In the genomic region with DNA sequence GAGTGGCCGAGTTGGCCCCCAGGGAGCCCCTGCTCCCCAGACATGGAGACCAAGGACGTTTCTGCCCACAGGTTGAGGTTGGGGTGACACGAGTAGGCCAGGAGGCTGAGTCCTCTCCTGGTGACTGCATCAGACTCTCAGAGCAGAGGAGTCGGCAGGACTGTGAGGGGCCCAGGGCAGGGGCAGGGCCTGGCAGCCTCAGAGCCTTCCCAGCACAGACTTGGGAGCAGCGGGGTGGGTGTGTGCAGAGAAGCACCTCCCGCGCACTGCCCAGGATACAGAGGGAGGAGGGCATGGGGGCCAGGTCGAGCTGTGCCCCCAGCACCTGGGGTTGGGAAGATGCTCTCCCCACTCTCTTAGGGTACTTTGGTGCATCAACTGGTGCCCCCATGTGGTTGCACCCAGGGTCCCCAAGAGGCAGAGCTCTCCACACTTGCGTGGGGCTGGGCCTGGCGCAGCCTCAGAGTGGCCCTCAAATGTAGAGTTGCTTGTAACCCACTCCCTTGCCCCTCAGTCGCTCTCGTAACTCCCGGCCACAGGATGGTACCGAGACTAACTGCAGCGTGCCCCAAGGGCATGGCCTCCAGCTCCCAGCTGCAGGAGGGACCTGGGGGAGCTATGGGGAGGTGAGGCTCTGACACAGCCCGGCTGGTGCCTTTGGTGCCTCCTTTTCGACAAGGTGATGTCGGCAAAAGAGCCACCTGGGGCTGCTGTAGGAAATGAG, we compare ENCODE assay signal across 26 cellular contexts. TPM values are rescaled to one million over a fixed set of nuclear protein-coding genes. Genes with fewer than 3 reads are reported as not detected.
DNase-seq lines count a peak whose midpoint lies in the region; ATAC-seq and TF ChIP-seq lines count a peak whose summit lies in the region.
"Had no signal": no experiment of that assay in that cellular context is flagged by ENCODE, and none has a peak within 500 bp of the region (broad histone marks: within the 10 kb centered on the region; RNA-seq: fewer than 3 reads in every experiment).

No MANE protein-coding gene starts in this region.

- no peaks in the 10 kb centered on the region for H3K27me3 Mint-ChIP-seq in activated naive CD8-positive, alpha-beta T cell treated with anti-CD3 and anti-CD28 coated beads, Interleukin-2, amount 50 U/mL, for 24 hours
- H3K27me3 Mint-ChIP-seq in activated naive CD8-positive, alpha-beta T cell treated with anti-CD3 and anti-CD28 coated beads for 36 hours: peaks cover 2% of the 10 kb centered on the region
- H3K27me3 Mint-ChIP-seq in central memory CD8-positive, alpha-beta T cell: no peaks in the 10 kb centered on the region
- H3K27me3 Mint-ChIP-seq in nephron (ENCODE audit: low read depth): peaks cover 3% of the 10 kb centered on the region
- H3K27me3 Mint-ChIP-seq in stimulated activated naive B cell treated with anti-CD40 and anti-IgM and Interleukin-4, amounts not matched to agents 10 μg/mL and 1 μg/mL and 100 μg/mL, for 72 hours: no peaks in the 10 kb centered on the region
- H3K27me3 Mint-ChIP-seq: IgD-negative memory B cell had no signal

- no peak for TF ChIP-seq CTCF in nephron (IDR thresholded peaks at IDR 0.05; ENCODE audit: unreplicated experiment in 3 of 3)

- peaks cover 33% of the 10 kb centered on the region for H3K36me3 Mint-ChIP-seq in activated naive CD8-positive, alpha-beta T cell treated with anti-CD3 and anti-CD28 coated beads, Interleukin-2, amount 50 U/mL, for 24 hours (ENCODE audit: low read depth)
- H3K36me3 Mint-ChIP-seq in activated naive CD8-positive, alpha-beta T cell treated with anti-CD3 and anti-CD28 coated beads for 36 hours: peaks cover 15% of the 10 kb centered on the region
- peaks cover 61% of the 10 kb centered on the region for H3K36me3 Mint-ChIP-seq in central memory CD8-positive, alpha-beta T cell (ENCODE audit: insufficient read depth)
- H3K36me3 Mint-ChIP-seq in nephron (ENCODE audit: low read depth): peaks cover 50% of the 10 kb centered on the region
- peaks cover 54 to 60% of the 10 kb centered on the region in 2 donors for H3K36me3 Mint-ChIP-seq in stimulated activated naive B cell treated with anti-CD40 and anti-IgM and Interleukin-4, amounts not matched to agents 10 μg/mL and 1 μg/mL and 100 μg/mL, for 72 hours
- peaks cover 9 to 12% of the 10 kb centered on the region in 2 donors for H3K36me3 Mint-ChIP-seq in activated naive CD4-positive, alpha-beta T cell treated with anti-CD3 and anti-CD28 coated beads, Interleukin-2, amount 50 U/mL, for 72 hours
- H3K36me3 Mint-ChIP-seq: IgD-negative memory B cell had no signal

- no peak for DNase-seq in activated naive CD8-positive, alpha-beta T cell treated with anti-CD3 and anti-CD28 coated beads, Interleukin-2, amount 50 U/mL, for 24 hours
- DNase-seq in activated naive CD8-positive, alpha-beta T cell treated with anti-CD3 and anti-CD28 coated beads for 36 hours: no peak
- DNase-seq in central memory CD8-positive, alpha-beta T cell (ENCODE audit: low spot score in 2 of 2): no peak
- no peak for DNase-seq in stimulated activated naive B cell treated with anti-CD40 and anti-IgM and Interleukin-4, amounts not matched to agents 10 μg/mL and 1 μg/mL and 100 μg/mL, for 72 hours
- no peak for DNase-seq in activated naive CD4-positive, alpha-beta T cell treated with anti-CD3 and anti-CD28 coated beads, Interleukin-2, amount 50 U/mL, for 72 hours (ENCODE audit: low spot score in 2 of 2)
- DNase-seq in NCI-H524 treated with DMSO at 0.1 percent for 48 hours (lab: John Stamatoyannopoulos, UW): no peak
- no peak for DNase-seq in activated naive CD4-positive, alpha-beta T cell treated with anti-CD3 and anti-CD28 coated beads, Interleukin-2, amount 50 U/mL, for 16 hours
- DNase-seq: 8988T; ACHN; BE2C; CD8-positive, alpha-beta memory T cell; DMS 273 treated with DMSO at 0.1 percent for 48 hours; DMS79 treated with DMSO at 0.1 percent for 48 hours; NCI-H1092 treated with DMSO at 0.1 percent for 48 hours; NCI-H1436 treated with DMSO at 0.1 percent for 48 hours; NCI-H187 treated with DMSO at 0.1 percent for 48 hours; NCI-H446; NCI-H526; NCI-H82; NK-92 treated with Interleukin-12 subunit alpha and Interleukin-12 subunit beta, amount 100 ng/mL, for 24 hours; PC-9; Right ventricle myocardium superior; RPMI8226 had no signal

- no peak overlapping the region for H3K4me3 Mint-ChIP-seq in activated naive CD8-positive, alpha-beta T cell treated with anti-CD3 and anti-CD28 coated beads, Interleukin-2, amount 50 U/mL, for 24 hours
- H3K4me3 Mint-ChIP-seq in activated naive CD8-positive, alpha-beta T cell treated with anti-CD3 and anti-CD28 coated beads for 36 hours: no peak overlapping the region
- peak overlapping the region; percentile 16 for H3K4me3 Mint-ChIP-seq in central memory CD8-positive, alpha-beta T cell
- H3K4me3 Mint-ChIP-seq in nephron: no peak overlapping the region
- no peak overlapping the region for H3K4me3 Mint-ChIP-seq in stimulated activated naive B cell treated with anti-CD40 and anti-IgM and Interleukin-4, amounts not matched to agents 10 μg/mL and 1 μg/mL and 100 μg/mL, for 72 hours
- H3K4me3 Mint-ChIP-seq: CD14-positive monocyte; CD8-positive, alpha-beta memory T cell had no signal

- H3K27ac Mint-ChIP-seq in activated naive CD8-positive, alpha-beta T cell treated with anti-CD3 and anti-CD28 coated beads, Interleukin-2, amount 50 U/mL, for 24 hours: peak overlapping the region; percentile 42
- no peak overlapping the region for H3K27ac Mint-ChIP-seq in activated naive CD8-positive, alpha-beta T cell treated with anti-CD3 and anti-CD28 coated beads for 36 hours
- peak overlapping the region; percentile 46 for H3K27ac Mint-ChIP-seq in central memory CD8-positive, alpha-beta T cell (ENCODE audit: low read depth)
- H3K27ac Mint-ChIP-seq in nephron: peak overlapping the region in 2 of 3 experiments; percentile 62 to 67
- H3K27ac Mint-ChIP-seq in stimulated activated naive B cell treated with anti-CD40 and anti-IgM and Interleukin-4, amounts not matched to agents 10 μg/mL and 1 μg/mL and 100 μg/mL, for 72 hours: peak overlapping the region; percentile 82
- peak overlapping the region in 1 of 2 donors; percentile 74 for H3K27ac Mint-ChIP-seq in activated naive CD4-positive, alpha-beta T cell treated with anti-CD3 and anti-CD28 coated beads, Interleukin-2, amount 50 U/mL, for 72 hours
- H3K27ac Mint-ChIP-seq: IgD-negative memory B cell had no signal

- no peaks in the 10 kb centered on the region for H3K9me3 Mint-ChIP-seq in activated naive CD8-positive, alpha-beta T cell treated with anti-CD3 and anti-CD28 coated beads, Interleukin-2, amount 50 U/mL, for 24 hours
- H3K9me3 Mint-ChIP-seq in activated naive CD8-positive, alpha-beta T cell treated with anti-CD3 and anti-CD28 coated beads for 36 hours: no peaks in the 10 kb centered on the region
- H3K9me3 Mint-ChIP-seq in central memory CD8-positive, alpha-beta T cell: no peaks in the 10 kb centered on the region
- H3K9me3 Mint-ChIP-seq in nephron: no peaks in the 10 kb centered on the region
- no peaks in the 10 kb centered on the region for H3K9me3 Mint-ChIP-seq in stimulated activated naive B cell treated with anti-CD40 and anti-IgM and Interleukin-4, amounts not matched to agents 10 μg/mL and 1 μg/mL and 100 μg/mL, for 72 hours
- no peaks in the 10 kb centered on the region for H3K9me3 Mint-ChIP-seq in activated naive CD4-positive, alpha-beta T cell treated with anti-CD3 and anti-CD28 coated beads, Interleukin-2, amount 50 U/mL, for 72 hours
- H3K9me3 Mint-ChIP-seq: CD8-positive, alpha-beta memory T cell; IgD-negative memory B cell had no signal

- H3K4me1 Mint-ChIP-seq in activated naive CD8-positive, alpha-beta T cell treated with anti-CD3 and anti-CD28 coated beads, Interleukin-2, amount 50 U/mL, for 24 hours: peaks cover 4% of the 10 kb centered on the region
- H3K4me1 Mint-ChIP-seq in activated naive CD8-positive, alpha-beta T cell treated with anti-CD3 and anti-CD28 coated beads for 36 hours: peaks cover 2% of the 10 kb centered on the region
- no peaks in the 10 kb centered on the region for H3K4me1 Mint-ChIP-seq in central memory CD8-positive, alpha-beta T cell
- no peaks in the 10 kb centered on the region for H3K4me1 Mint-ChIP-seq in nephron
- H3K4me1 Mint-ChIP-seq in stimulated activated naive B cell treated with anti-CD40 and anti-IgM and Interleukin-4, amounts not matched to agents 10 μg/mL and 1 μg/mL and 100 μg/mL, for 72 hours: peaks cover 2 to 6% of the 10 kb centered on the region in 2 donors
- H3K4me1 Mint-ChIP-seq: IgD-negative memory B cell had no signal

- ATAC-seq in activated naive CD8-positive, alpha-beta T cell treated with anti-CD3 and anti-CD28 coated beads, Interleukin-2, amount 50 U/mL, for 24 hours: no peak
- no peak for ATAC-seq in central memory CD8-positive, alpha-beta T cell (replicated peaks; ENCODE audit: extremely low read depth, poor library complexity, severe bottlenecking)
- ATAC-seq in stimulated activated naive B cell treated with anti-CD40 and anti-IgM and Interleukin-4, amounts not matched to agents 10 μg/mL and 1 μg/mL and 100 μg/mL, for 72 hours (replicated peaks): no peak
- no peak for ATAC-seq in activated naive CD4-positive, alpha-beta T cell treated with anti-CD3 and anti-CD28 coated beads, Interleukin-2, amount 50 U/mL, for 72 hours

RNA-seq across cellular contexts. Expression of gene TSSK6, which starts 15.9 kb away (rescaled TPM):
- 1 to 10 TPM; 3.0 to 3.1 TPM for total RNA-seq in activated naive CD8-positive, alpha-beta T cell treated with anti-CD3 and anti-CD28 coated beads for 36 hours
- 1 to 10 TPM; 3.8 to 5.5 TPM for total RNA-seq in activated naive CD4-positive, alpha-beta T cell treated with anti-CD3 and anti-CD28 coated beads, Interleukin-2, amount 50 U/mL, for 72 hours

RNA-seq across cellular contexts. Expression of gene NDUFA13, which starts 16.6 kb away (rescaled TPM):
- 100 to 1,000 TPM; 306 to 312 TPM for total RNA-seq in activated naive CD8-positive, alpha-beta T cell treated with anti-CD3 and anti-CD28 coated beads for 36 hours
- total RNA-seq in activated naive CD4-positive, alpha-beta T cell treated with anti-CD3 and anti-CD28 coated beads, Interleukin-2, amount 50 U/mL, for 72 hours: 100 to 1,000 TPM; 358 to 407 TPM

RNA-seq across cellular contexts. Expression of gene YJEFN3, which starts 29.3 kb away (rescaled TPM):
- 1 to 10 TPM; 5.7 to 7.8 TPM for total RNA-seq in activated naive CD8-positive, alpha-beta T cell treated with anti-CD3 and anti-CD28 coated beads for 36 hours
- total RNA-seq in activated naive CD4-positive, alpha-beta T cell treated with anti-CD3 and anti-CD28 coated beads, Interleukin-2, amount 50 U/mL, for 72 hours: 10 to 100 TPM in 1 of 2 donors, 1 to 10 TPM in 1; 5.7 to 11.3 TPM

RNA-seq across cellular contexts. Expression of gene CILP2, which starts 38.6 kb away (rescaled TPM):
- total RNA-seq in activated naive CD8-positive, alpha-beta T cell treated with anti-CD3 and anti-CD28 coated beads for 36 hours: under 1 TPM; 0.18 to 0.23 TPM
- total RNA-seq in activated naive CD4-positive, alpha-beta T cell treated with anti-CD3 and anti-CD28 coated beads, Interleukin-2, amount 50 U/mL, for 72 hours: under 1 TPM; 0.25 to 0.31 TPM
